ENCODE assay signal across 14 cellular contexts in genomic region chr15:93803406-93803805, GRCh38.
DNase-seq lines count a peak whose midpoint lies in the region; ATAC-seq and TF ChIP-seq lines count a peak whose summit lies in the region.
"Had no signal": no experiment of that assay in that cellular context is flagged by ENCODE, and none has a peak within 500 bp of the region (broad histone marks: within the 10 kb centered on the region; RNA-seq: fewer than 3 reads in every experiment).

No MANE protein-coding gene starts in this region.

- no peak; the same call in 1 of the 2 replicates for TF ChIP-seq RAD21 in SK-N-SH (IDR thresholded peaks at IDR 0.05; ENCODE audit: low read length)

- H3K9ac ChIP-seq in SK-N-SH = no peak overlapping the region

- TF ChIP-seq EP300 in SK-N-SH (IDR thresholded peaks at IDR 0.05; ENCODE audit: borderline replicate concordance in 1 of 2, low read depth in 1 of 2, low read length in 1 of 2) = peak in 1 of 2 experiments; percentile 85; a peak in 2 of 4 replicates

- peak overlapping the region in 1 of 2 experiments; percentile 28; a peak in 1 of 4 replicates for H3K27ac ChIP-seq in SK-N-SH (ENCODE audit: low read depth in 2 of 2, low read length in 1 of 2)
- peak overlapping the region in 1 of 2 donors; percentile 2 for H3K27ac ChIP-seq in prostate gland
- H3K27ac ChIP-seq: A549, RWPE1 had no signal

- H3K27me3 ChIP-seq in SK-N-SH (ENCODE audit: insufficient read depth) = no peaks in the 10 kb centered on the region
- H3K27me3 ChIP-seq in prostate gland (replicated peaks; ENCODE audit: insufficient read depth) = no peaks in the 10 kb centered on the region

- no peak for TF ChIP-seq CTCF in SK-N-SH (IDR thresholded peaks at IDR 0.05)
- TF ChIP-seq CTCF in prostate gland (IDR thresholded peaks at IDR 0.05) = no peak

- H3K9me3 ChIP-seq in SK-N-SH (no peaks in the 10 kb centered on the region), prostate gland (no peaks in the 10 kb centered on the region)
- H3K9me3 ChIP-seq: A549, Caco-2 had no signal

- no peaks in the 10 kb centered on the region for H3K36me3 ChIP-seq in SK-N-SH (replicated peaks in 1 of 2; ENCODE audit: control insufficient read depth in 1 of 2, insufficient read depth in 2 of 2, low read length in 1 of 2)
- no peaks in the 10 kb centered on the region for H3K36me3 ChIP-seq in prostate gland

- POLR2A ChIA-PET in SK-N-SH (lab: Yijun Ruan, JAX) = no interaction called here

- intact Hi-C loops in prostate gland (cut with DNase I) = no loop called here

- H3K4me1 ChIP-seq in SK-N-SH (ENCODE audit: control insufficient read depth in 1 of 2, insufficient read depth in 2 of 2, low read depth in 1 of 2, low read length in 1 of 2) (peaks cover 0 to 9% of the 10 kb centered on the region in 2 experiments; a peak in 1 of 4 replicates), prostate gland (replicated peaks) (no peaks in the 10 kb centered on the region)
- H3K4me1 ChIP-seq: A549, Caco-2 had no signal

- WGBS in SK-N-SH (ENCODE audit: low lambda C conversion rate) = 24% methylated on average over 11 of the region's 16 CpGs
- WGBS in prostate gland = 40% methylated on average over 16 of the region's 16 CpGs

- no peak overlapping the region for H2AFZ ChIP-seq in SK-N-SH (ENCODE audit: low read depth)

- H3K79me2 ChIP-seq in SK-N-SH (ENCODE audit: insufficient read depth) = no peaks in the 10 kb centered on the region

- H3K9me2 ChIP-seq in SK-N-SH = no peaks in the 10 kb centered on the region

- H3F3A ChIP-seq in SK-N-SH (replicated peaks; ENCODE audit: insufficient read depth) = no peaks in the 10 kb centered on the region

- CTCF ChIA-PET in SK-N-SH (lab: Yijun Ruan, JAX) = interaction anchor here (0.6 to 1.1 kb wide), 6 partner anchors 13 to 777 kb away, joined by 3 to 8 read pairs (median 3); no protein-coding TSS in a partner anchor

- no peak overlapping the region for H3K4me2 ChIP-seq in SK-N-SH
- H3K4me2 ChIP-seq: A549 had no signal

- H3K4me3 ChIP-seq in SK-N-SH (ENCODE audit: low read depth in 2 of 2, low read length in 1 of 2) (no peak overlapping the region), prostate gland (no peak overlapping the region)
- H3K4me3 ChIP-seq: A549 had no signal

- ATAC-seq in GM19035 (IDR thresholded peaks at IDR 0.05; ENCODE audit: unreplicated experiment) = no peak
- ATAC-seq: A549, HCT116 had no signal

- no peaks in the 10 kb centered on the region for H4K20me1 ChIP-seq in SK-N-SH (ENCODE audit: insufficient read depth)

- TF ChIP-seq POLR2A in prostate gland (IDR thresholded peaks at IDR 0.05) = no peak

- DNase-seq in COLO668 (lab: John Stamatoyannopoulos, UW; ENCODE audit: unreplicated experiment) (peak; percentile 86), SK-N-SH (peak; percentile 83), iPS-NIHi11 (ENCODE audit: low spot score) (peak; percentile 19), prostate gland (ENCODE audit: low spot score) (peak; percentile 7), SKM-1 (lab: John Stamatoyannopoulos, UW; ENCODE audit: unreplicated experiment) (no peak), amniotic stem cell (lab: John Stamatoyannopoulos, UW) (no peak), activated gamma-delta T cell (lab: John Stamatoyannopoulos, UW) (no peak)
- DNase-seq: Caco-2, NCI-H1417, NCI-H2029 treated with DMSO at 0.1 percent for 48 hours had no signal

TF ChIP-seq in SK-N-SH, 30 proteins besides CTCF, POLR2A, EP300 and RAD21:
- TF ChIP-seq RCOR1 (IDR thresholded peaks at IDR 0.05; ENCODE audit: low read length) = peak; percentile 97
- TF ChIP-seq TCF12 (IDR thresholded peaks at IDR 0.05) = no peak
- peak; percentile 51; the same call in 1 of the 2 replicates for TF ChIP-seq NRF1 (IDR thresholded peaks at IDR 0.05; ENCODE audit: low read depth, low read length)
- TF ChIP-seq EZH2phosphoT487 (IDR thresholded peaks at IDR 0.05; ENCODE audit: borderline replicate concordance, low read depth) = no peak
- TF ChIP-seq FOXM1 (IDR thresholded peaks at IDR 0.05; ENCODE audit: low read depth) = no peak
- TF ChIP-seq GATA2 (CRISPR knock-in tag; IDR thresholded peaks at IDR 0.05) = peak; percentile 84
- peak; percentile 62; the same call in 1 of the 2 replicates for TF ChIP-seq MXI1 (IDR thresholded peaks at IDR 0.05; ENCODE audit: low read depth, low read length)
- TF ChIP-seq FOXJ3 (CRISPR knock-in tag; IDR thresholded peaks at IDR 0.05) = peak; percentile 67
- peak; percentile 59 for TF ChIP-seq CHD2 (IDR thresholded peaks at IDR 0.05; ENCODE audit: low read length, partially characterized antibody)
- TF ChIP-seq SMC3 (IDR thresholded peaks at IDR 0.05; ENCODE audit: low read depth, low read length) = no peak
- TF ChIP-seq MEF2A (IDR thresholded peaks at IDR 0.05; ENCODE audit: borderline replicate concordance, low read depth) = no peak
- no peak for TF ChIP-seq TEAD4 (IDR thresholded peaks at IDR 0.05; ENCODE audit: borderline replicate concordance, insufficient read depth)

Comparison
In these comparisons a context has a peak if more than half of its experiments do, and no peak if none do; other contexts are left out.
1. DNase-seq: peak in COLO668 (single experiment), SK-N-SH (single experiment), iPS-NIHi11 (single experiment) and prostate gland (single experiment); none in SKM-1 (single experiment), amniotic stem cell (single experiment) and activated gamma-delta T cell (single experiment).